21 cellular contexts compared by ENCODE assay signal in genomic region chr4:56640907-56641493, GRCh38. TPM values are rescaled to one million over a fixed set of nuclear protein-coding genes. Genes with fewer than 3 reads are reported as not detected.
A peak's percentile ranks its signal among the peaks of the same experiment; 100 is the strongest.
DNase-seq lines count a peak whose midpoint lies in the region; ATAC-seq, FAIRE-seq and TF ChIP-seq lines count a peak whose summit lies in the region.
"Had no signal": no experiment of that assay in that cellular context is flagged by ENCODE, and none has a peak within 500 bp of the region (broad histone marks: within the 10 kb centered on the region; RNA-seq: fewer than 3 reads in every experiment).

No MANE protein-coding gene starts in this region.

- H3K9me1 ChIP-seq in IMR-90 (ENCODE audit: insufficient read depth, low read length) = peaks cover 8% of the 10 kb centered on the region

- TF ChIP-seq CTCF in IMR-90 (conservative IDR thresholded peaks at IDR 0.05; ENCODE audit: low read depth, low read length) (no peak), pancreas (IDR thresholded peaks at IDR 0.05) (no peak)

- H2AK5ac ChIP-seq in IMR-90 (ENCODE audit: low read depth, low read length) = peak overlapping the region; percentile 95

- peak overlapping the region; percentile 94 for H3K23ac ChIP-seq in IMR-90 (ENCODE audit: low read depth, low read length)

- no peaks in the 10 kb centered on the region for H3K27me3 ChIP-seq in ACC112 (ENCODE audit: insufficient read depth, low read length)
- no peaks in the 10 kb centered on the region for H3K27me3 ChIP-seq in IMR-90 (ENCODE audit: control insufficient read depth, insufficient read depth, low read length)
- no peaks in the 10 kb centered on the region for H3K27me3 ChIP-seq in muscle layer of duodenum (ENCODE audit: low read depth, low read length)
- no peaks in the 10 kb centered on the region for H3K27me3 ChIP-seq in pancreas
- H3K27me3 ChIP-seq: BE2C, heart left ventricle, MG63, vagina had no signal

- peak overlapping the region; percentile 92 for H3K56ac ChIP-seq in IMR-90 (ENCODE audit: extremely low read depth, insufficient read depth, low read length)

- 0 out of 4 replicates have a peak, but pooled peaks cover 0 to 5% of the 10 kb centered on the region in 2 experiments for H3K79me1 ChIP-seq in IMR-90 (ENCODE audit: low read depth in 1 of 2, low read length in 2 of 2)

- peak overlapping the region; percentile 98 for H3K4ac ChIP-seq in IMR-90 (ENCODE audit: low read depth, low read length)

- intact Hi-C loops in IMR-90 (cut with micrococcal nuclease) = no loop called here
- intact Hi-C loops in pancreas (cut with DNase I) = no loop called here

- H2BK5ac ChIP-seq in IMR-90 (ENCODE audit: low read depth, low read length, poor library complexity, severe bottlenecking) = peak overlapping the region; percentile 92

- H3K36me3 ChIP-seq in ACC112 (ENCODE audit: insufficient read depth, low read length) (no peaks in the 10 kb centered on the region), IMR-90 (ENCODE audit: control insufficient read depth, insufficient read depth, low read length) (no peaks in the 10 kb centered on the region), muscle layer of duodenum (ENCODE audit: control insufficient read depth in 1 of 2, insufficient read depth in 2 of 2, low read length in 2 of 2) (no peaks in the 10 kb centered on the region), pancreas (no peaks in the 10 kb centered on the region)
- H3K36me3 ChIP-seq: BE2C, heart left ventricle, MG63, vagina had no signal

- H3K27ac ChIP-seq in ACC112 (ENCODE audit: low read depth, low read length) = peak overlapping the region; percentile 96
- peak overlapping the region; percentile 61 for H3K27ac ChIP-seq in IMR-90 (ENCODE audit: insufficient read depth, low read length)
- H3K27ac ChIP-seq in caudate nucleus (ENCODE audit: low read depth, low read length) = peak overlapping the region; percentile 70
- peak overlapping the region; percentile 26 for H3K27ac ChIP-seq in muscle layer of duodenum (ENCODE audit: low read length)
- H3K27ac ChIP-seq in pancreas = no peak overlapping the region
- H3K27ac ChIP-seq in substantia nigra (ENCODE audit: low read depth, low read length, poor library complexity, severe bottlenecking) = no peak overlapping the region
- H3K27ac ChIP-seq: heart left ventricle, psoas muscle, vagina, VCaP had no signal

- no peak for TF ChIP-seq POLR2A in IMR-90 (IDR thresholded peaks at IDR 0.05; ENCODE audit: low read depth, low read length)

- no peak for FAIRE-seq in pancreas (lab: Jason Lieb, UNC)
- FAIRE-seq: HTR-8/SVneo had no signal

- H4K91ac ChIP-seq in IMR-90 (ENCODE audit: insufficient read depth, low read depth, low read length) = peak overlapping the region; percentile 93

- H3K4me3 ChIP-seq in ACC112 (ENCODE audit: low read depth, low read length) = peak overlapping the region; percentile 7; the same call in 1 of the 2 replicates
- no peak overlapping the region for H3K4me3 ChIP-seq in IMR-90 (ENCODE audit: insufficient read depth, low read depth, low read length)
- no peak overlapping the region for H3K4me3 ChIP-seq in muscle layer of duodenum (ENCODE audit: low read depth in 1 of 2, low read length in 2 of 2)
- no peak overlapping the region for H3K4me3 ChIP-seq in pancreas
- H3K4me3 ChIP-seq: GM23338, heart left ventricle, MG63, psoas muscle, vagina had no signal

- no peak overlapping the region; the same call in 1 of the 2 replicates for H3K9ac ChIP-seq in IMR-90 (ENCODE audit: low read depth, low read length)

- no peak for TF ChIP-seq RAD21 in IMR-90 (IDR thresholded peaks at IDR 0.05; ENCODE audit: low read length)

- peak overlapping the region; percentile 39; the same call in 1 of the 2 replicates for H3K4me2 ChIP-seq in IMR-90 (ENCODE audit: low read depth, low read length)
- H3K4me2 ChIP-seq: GM23338 had no signal

- CTCF ChIA-PET in IMR-90 (lab: Yijun Ruan, JAX) = interaction anchor here (0.6 to 1.9 kb wide), 4 partner anchors 18 to 190 kb away, joined by 3 to 6 read pairs (median 4); no protein-coding TSS in a partner anchor

- H3K79me2 ChIP-seq in ACC112 (ENCODE audit: control insufficient read depth, insufficient read depth, low read length, unreplicated experiment) = no peaks in the 10 kb centered on the region

- peak overlapping the region; percentile 73; the same call in 1 of the 2 replicates for H4K5ac ChIP-seq in IMR-90 (ENCODE audit: low read depth, low read length)

- H2BK20ac ChIP-seq in IMR-90 (ENCODE audit: low read depth, low read length) = peak overlapping the region; percentile 100

- in situ Hi-C loops in IMR-90 (cut with MboI; ENCODE audit: low sequenced_read_pairs) = no loop called here

- dilution Hi-C loops in IMR-90 (cut with HindIII; ENCODE audit: low sequenced_read_pairs, unreplicated experiment) = no loop called here

- ATAC-seq in IMR-90 (ENCODE audit: low read depth) (no peak), HG02588 (IDR thresholded peaks at IDR 0.05; ENCODE audit: unreplicated experiment) (no peak), pancreas (no peak)
- ATAC-seq: GM23338, heart left ventricle, psoas muscle had no signal

- peak overlapping the region; percentile 99 for H2BK120ac ChIP-seq in IMR-90 (ENCODE audit: low read depth, low read length)

- H4K8ac ChIP-seq in IMR-90 (ENCODE audit: low read depth in 2 of 2, low read length in 2 of 2) = peak overlapping the region; percentile 83 to 95

- WGBS in IMR-90 (ENCODE audit: extremely low coverage in 2 of 2, insufficient read length in 1 of 2), 2 experiments = no CpG with 5 or more reads among the region's 2 CpGs
- WGBS in pancreas, 2 donors = 62 to 69% methylated on average over 2 of the region's 2 CpGs

- H2AFZ ChIP-seq in ACC112 (ENCODE audit: low read length, unreplicated experiment) (peak overlapping the region; percentile 16), IMR-90 (replicated peaks; ENCODE audit: low read length, poor library complexity) (peak overlapping the region; percentile 73)
- H2AFZ ChIP-seq: GM23338 had no signal

- H3K4me1 ChIP-seq in ACC112 (ENCODE audit: control insufficient read depth, insufficient read depth, low read length, unreplicated experiment) = peaks cover 21% of the 10 kb centered on the region
- peaks cover 14% of the 10 kb centered on the region for H3K4me1 ChIP-seq in IMR-90 (ENCODE audit: control insufficient read depth, insufficient read depth, low read length)
- H3K4me1 ChIP-seq in muscle layer of duodenum (ENCODE audit: control insufficient read depth in 1 of 2, insufficient read depth in 2 of 2, low read length in 2 of 2) = no peaks in the 10 kb centered on the region
- no peaks in the 10 kb centered on the region for H3K4me1 ChIP-seq in pancreas
- H3K4me1 ChIP-seq: BE2C, heart left ventricle, psoas muscle, vagina had no signal

- peak overlapping the region; percentile 94 for H3K14ac ChIP-seq in IMR-90 (replicated peaks; ENCODE audit: low read depth, low read length)

- H3K18ac ChIP-seq in IMR-90 (ENCODE audit: low read depth, low read length) = peak overlapping the region; percentile 93

- H3K9me3 ChIP-seq in IMR-90 (ENCODE audit: control insufficient read depth, insufficient read depth, low read length) = no peaks in the 10 kb centered on the region
- H3K9me3 ChIP-seq in muscle layer of duodenum (ENCODE audit: control insufficient read depth in 1 of 2, low read length in 2 of 2) = no peaks in the 10 kb centered on the region
- no peaks in the 10 kb centered on the region for H3K9me3 ChIP-seq in pancreas
- H3K9me3 ChIP-seq: BE2C, heart left ventricle, MG63, psoas muscle, vagina had no signal

- no peak for DNase-seq in IMR-90
- peak in 4 of 61 donors; percentile 2 to 35 (median 16) for DNase-seq in caudate nucleus (lab: John Stamatoyannopoulos, UW)
- DNase-seq in pancreas = no peak
- DNase-seq in substantia nigra (lab: John Stamatoyannopoulos, UW) = no peak
- DNase-seq in iPS-NIHi7 (ENCODE audit: extremely low spot score) = no peak
- DNase-seq: activated CD8-positive, alpha-beta memory T cell treated with anti-CD3 and anti-CD28 coated beads, Interleukin-2, amount 50 U/mL, for 4 hours; BE2C; erythroblast; heart left ventricle; NCI-H2029; NCI-H526 treated with DMSO at 0.1 percent for 48 hours; psoas muscle; stimulated activated CD4-positive, alpha-beta T cell treated with anti-CD3 and anti-CD28 coated beads, Interleukin-1b, Interleukin-23, amount 100 ng/mL, for 48 hours had no signal

- H2BK15ac ChIP-seq in IMR-90 (ENCODE audit: low read depth, low read length) = peak overlapping the region; percentile 98; the same call in 2 of the 3 replicates

- peaks cover 4% of the 10 kb centered on the region; the same call in 1 of the 2 replicates for H4K20me1 ChIP-seq in IMR-90 (ENCODE audit: insufficient read depth, low read length)

- POLR2A ChIA-PET in IMR-90 (lab: Charles Lee; ENCODE audit: unreplicated experiment) = no interaction called here

- H2AK9ac ChIP-seq in IMR-90 (replicated peaks; ENCODE audit: low read depth, low read length, poor library complexity) = peak overlapping the region; percentile 84

- BruUV-seq in IMR-90 (replicated peaks; lab: Mats Ljungman, UMichigan) = no TSS peak

TF ChIP-seq in IMR-90, 13 proteins besides CTCF, POLR2A, EP300 and RAD21 (continues in another document):
- TF ChIP-seq MAZ (IDR thresholded peaks at IDR 0.05; ENCODE audit: borderline replicate concordance, low read depth, low read length) (no peak), ELK1 (IDR thresholded peaks at IDR 0.05; ENCODE audit: borderline replicate concordance, low read depth, low read length) (no peak), CHD1 (IDR thresholded peaks at IDR 0.05; ENCODE audit: low read depth, low read length) (no peak), CEBPB (IDR thresholded peaks at IDR 0.05; ENCODE audit: low read depth, low read length) (no peak), NFE2L2 (IDR thresholded peaks at IDR 0.05; ENCODE audit: low read depth, low read length) (no peak), RCOR1 (IDR thresholded peaks at IDR 0.05; ENCODE audit: insufficient replicate concordance, low read length) (no peak), MAFK (IDR thresholded peaks at IDR 0.05; ENCODE audit: low read depth, low read length) (no peak)

RNA-seq across cellular contexts. Expression of gene HOPX, which starts 40.1 kb away (rescaled TPM):
- total RNA-seq in IMR-90 (2012; rRNA removed) = 1.3 and 1.7 TPM in 2 replicates
- polyA plus RNA-seq in IMR-90 (2012; rRNA removed) = 1.7 and 2.0 TPM in 2 replicates
- polyA plus RNA-seq in IMR-90 (2012; cell fraction: cytosol; rRNA removed) = 1.2 and 1.5 TPM in 2 replicates
- 0.47 and 0.64 TPM in 2 replicates for polyA plus RNA-seq in IMR-90 (2012; cell fraction: nucleus; rRNA removed; ENCODE audit: low replicate concordance)
- total RNA-seq in pancreas = 1 to 10 TPM in 4 of 6 donors, under 1 TPM in 2; 0.43 to 9.9 (median 2.5) TPM
- polyA plus RNA-seq in pancreas = 10 to 100 TPM in 1 of 2 donors, 1 to 10 TPM in 1; 6.0 to 29.3 TPM
- total RNA-seq: GM23338 had no signal
- polyA plus RNA-seq: GM23338 had no signal

Comparison
In these comparisons a context has a peak if more than half of its experiments do, and no peak if none do; other contexts are left out.
1. H3K27ac ChIP-seq: peak in ACC112 (single experiment), IMR-90 (single experiment), caudate nucleus (single experiment) and muscle layer of duodenum (single experiment); none in pancreas (0 of 4) and substantia nigra (single experiment).